Comparison of ENCODE assay signal across 17 cellular contexts in the genomic region with DNA sequence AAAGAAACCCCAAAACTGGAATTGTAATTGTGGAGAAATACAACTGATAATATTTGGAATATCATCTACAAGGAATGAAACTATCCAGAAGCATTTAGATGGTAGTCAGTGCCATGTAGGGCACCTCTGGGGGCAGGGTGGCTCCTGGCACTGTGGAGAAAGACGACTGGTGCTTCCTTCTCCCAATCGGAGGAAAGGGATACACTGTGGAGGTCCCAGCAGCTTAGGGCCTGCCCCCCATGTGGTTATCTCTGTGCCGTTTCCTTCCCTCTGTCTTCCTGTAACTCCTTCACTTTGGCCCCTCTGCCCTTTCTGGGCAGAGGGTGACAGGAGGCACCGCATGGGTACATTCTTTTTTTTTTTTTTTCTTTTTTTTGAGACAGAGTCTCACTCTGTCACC.
DNase-seq lines count a peak whose midpoint lies in the region; ATAC-seq, FAIRE-seq and TF ChIP-seq lines count a peak whose summit lies in the region.
"Had no signal": no experiment of that assay in that cellular context is flagged by ENCODE, and none has a peak within 500 bp of the region (broad histone marks: within the 10 kb centered on the region; RNA-seq: fewer than 3 reads in every experiment).

No MANE protein-coding gene starts in this region.

- H3K36me3 Mint-ChIP-seq in astrocyte (ENCODE audit: low read depth, unreplicated experiment): peaks cover 30% of the 10 kb centered on the region
- H3K36me3 Mint-ChIP-seq in naive thymus-derived CD8-positive, alpha-beta T cell: peaks cover 20 to 27% (median 25%) of the 10 kb centered on the region in 3 donors

- FAIRE-seq in astrocyte (lab: Jason Lieb, UNC): no peak
- FAIRE-seq: GM18507, K562 had no signal

- H3K9ac ChIP-seq in HUES6 (ENCODE audit: low read length) (peak overlapping the region; percentile 8), astrocyte (ENCODE audit: low read length) (peak overlapping the region; percentile 87)

- peaks cover 18% of the 10 kb centered on the region for H3K36me3 ChIP-seq in HUES6 (ENCODE audit: control insufficient read depth, insufficient read depth, low read length)
- no peaks in the 10 kb centered on the region for H3K36me3 ChIP-seq in astrocyte (ENCODE audit: insufficient read depth, low read length)
- H3K36me3 ChIP-seq in mesodermal cell (ENCODE audit: control insufficient read depth, insufficient read depth, low read length): peaks cover 27% of the 10 kb centered on the region
- H3K36me3 ChIP-seq in stomach: peaks cover 0 to 4% (median 0%) of the 10 kb centered on the region in 4 donors

- H3K27ac ChIP-seq in HUES6 (ENCODE audit: low read depth, low read length) (no peak overlapping the region), astrocyte (ENCODE audit: low read depth, low read length) (peak overlapping the region; percentile 99), mesodermal cell (ENCODE audit: low read depth, low read length, severe bottlenecking) (peak overlapping the region; percentile 95), stomach (peak overlapping the region; percentile 65 to 87 (median 82))

- TF ChIP-seq CTCF in astrocyte (IDR thresholded peaks at IDR 0.05; ENCODE audit: insufficient read depth, low read depth, low read length) (no peak), stomach (IDR thresholded peaks at IDR 0.05) (no peak)

- peak overlapping the region; percentile 98 for H3K27ac Mint-ChIP-seq in astrocyte (ENCODE audit: unreplicated experiment)
- H3K27ac Mint-ChIP-seq in naive thymus-derived CD8-positive, alpha-beta T cell: no peak overlapping the region
- H3K27ac Mint-ChIP-seq: activated CD4-positive, alpha-beta T cell treated with anti-CD3 and anti-CD28 coated beads, Interleukin-2, amount 10 ng/mL, durations not matched to agents 24 days and 14 days; CD8-positive, alpha-beta T cell had no signal

- H3K4me3 Mint-ChIP-seq in astrocyte (ENCODE audit: unreplicated experiment): no peak overlapping the region
- no peak overlapping the region for H3K4me3 Mint-ChIP-seq in naive thymus-derived CD8-positive, alpha-beta T cell
- H3K4me3 Mint-ChIP-seq: activated CD4-positive, alpha-beta T cell treated with anti-CD3 and anti-CD28 coated beads, Interleukin-2, amount 10 ng/mL, durations not matched to agents 24 days and 14 days; CD8-positive, alpha-beta T cell had no signal

- no peak for ATAC-seq in naive thymus-derived CD8-positive, alpha-beta T cell
- ATAC-seq: CD8-positive, alpha-beta T cell; K562 had no signal

- no peak for DNase-seq in astrocyte (ENCODE audit: low read depth)
- no peak for DNase-seq in stomach
- DNase-seq in NCI-H524 (lab: John Stamatoyannopoulos, UW): no peak
- no peak for DNase-seq in naive thymus-derived CD8-positive, alpha-beta T cell
- DNase-seq in NCI-H1092 (lab: John Stamatoyannopoulos, UW): no peak
- DNase-seq in ureter (ENCODE audit: low spot score): no peak
- DNase-seq: activated CD4-positive, alpha-beta T cell treated with anti-CD3 and anti-CD28 coated beads, Interleukin-2, amount 10 ng/mL, durations not matched to agents 24 days and 14 days; activated T-cell treated with anti-CD3 and anti-CD28 coated beads, Interleukin-2, amount 50 U/mL, for 48 hours; CD8-positive, alpha-beta T cell; NCI-H1436; NCI-H446; stimulated activated CD4-positive, alpha-beta T cell treated with anti-CD3 and anti-CD28 coated beads, Interleukin-4, amount 100 ng/mL, for 24 hours; T-helper 1 cell had no signal

- H3K4me1 Mint-ChIP-seq in astrocyte (ENCODE audit: low read depth, unreplicated experiment): peaks cover 64% of the 10 kb centered on the region
- H3K4me1 Mint-ChIP-seq in naive thymus-derived CD8-positive, alpha-beta T cell: no peaks in the 10 kb centered on the region

- no peak overlapping the region for H2AFZ ChIP-seq in astrocyte (ENCODE audit: low read depth, low read length)

- H3K9me3 ChIP-seq in HUES6 (ENCODE audit: control insufficient read depth, insufficient read depth, low read depth, low read length): 0 out of 2 replicates have a peak, but pooled peaks cover 2% of the 10 kb centered on the region
- no peaks in the 10 kb centered on the region for H3K9me3 ChIP-seq in astrocyte (ENCODE audit: insufficient read depth, low read depth, low read length)
- no peaks in the 10 kb centered on the region for H3K9me3 ChIP-seq in mesodermal cell (ENCODE audit: control insufficient read depth, low read length)
- H3K9me3 ChIP-seq in stomach: no peaks in the 10 kb centered on the region

- no peaks in the 10 kb centered on the region for H3K27me3 ChIP-seq in HUES6 (ENCODE audit: control insufficient read depth, insufficient read depth, low read length)
- H3K27me3 ChIP-seq in astrocyte (ENCODE audit: insufficient read depth, low read length): no peaks in the 10 kb centered on the region
- H3K27me3 ChIP-seq in stomach: no peaks in the 10 kb centered on the region

- no peaks in the 10 kb centered on the region for H4K20me1 ChIP-seq in astrocyte (ENCODE audit: insufficient read depth, low read length)

- H3K9me3 Mint-ChIP-seq in astrocyte (ENCODE audit: unreplicated experiment): no peaks in the 10 kb centered on the region
- peaks cover 0 to 5% (median 0%) of the 10 kb centered on the region in 9 donors for H3K9me3 Mint-ChIP-seq in naive thymus-derived CD8-positive, alpha-beta T cell
- H3K9me3 Mint-ChIP-seq: CD8-positive, alpha-beta T cell had no signal

- no peak overlapping the region for H3K4me3 ChIP-seq in HUES6 (ENCODE audit: low read depth, low read length)
- H3K4me3 ChIP-seq in astrocyte (ENCODE audit: insufficient read depth, low read depth, low read length): no peak overlapping the region
- no peak overlapping the region for H3K4me3 ChIP-seq in mesodermal cell (ENCODE audit: extremely low read depth, insufficient read depth, low read length, poor library complexity, severe bottlenecking)
- H3K4me3 ChIP-seq in stomach: no peak overlapping the region
- H3K4me3 ChIP-seq: K562 had no signal

- POLR2A ChIA-PET in naive thymus-derived CD8-positive, alpha-beta T cell (lab: Charles Lee): no interaction called here

- intact Hi-C loops in stomach (cut with DNase I; ENCODE audit: low total_unique reads): no loop called here

- 80 to 97% methylated on average over 2 to 3 of the region's 4 CpGs for WGBS in mesodermal cell (ENCODE audit: insufficient coverage in 2 of 2), 2 experiments
- 73 to 96% (median 90%) methylated on average over 4 of the region's 4 CpGs for WGBS in stomach, 5 donors

- H3K79me2 ChIP-seq in astrocyte (ENCODE audit: insufficient read depth, low read length): peaks cover 8% of the 10 kb centered on the region

- no peaks in the 10 kb centered on the region for H3K27me3 Mint-ChIP-seq in astrocyte (ENCODE audit: low read depth, unreplicated experiment)
- H3K27me3 Mint-ChIP-seq in naive thymus-derived CD8-positive, alpha-beta T cell: no peaks in the 10 kb centered on the region
- H3K27me3 Mint-ChIP-seq: activated CD4-positive, alpha-beta T cell treated with anti-CD3 and anti-CD28 coated beads, Interleukin-2, amount 10 ng/mL, durations not matched to agents 24 days and 14 days had no signal

- no peak for TF ChIP-seq POLR2A in stomach (IDR thresholded peaks at IDR 0.05)

- peak overlapping the region; percentile 71 for H3K4me2 ChIP-seq in astrocyte (ENCODE audit: low read length)

- H3K4me1 ChIP-seq in HUES6 (ENCODE audit: control insufficient read depth, insufficient read depth, low read length): peaks cover 20% of the 10 kb centered on the region
- peaks cover 57% of the 10 kb centered on the region for H3K4me1 ChIP-seq in astrocyte (ENCODE audit: insufficient read depth, low read length)
- peaks cover 50% of the 10 kb centered on the region for H3K4me1 ChIP-seq in mesodermal cell (ENCODE audit: control insufficient read depth, insufficient read depth, low read length, poor library complexity, severe bottlenecking)
- H3K4me1 ChIP-seq in stomach: peaks cover 0 to 33% (median 11%) of the 10 kb centered on the region in 4 donors

- no peak for TF ChIP-seq EP300 in stomach (IDR thresholded peaks at IDR 0.05)
